In the genomic region with DNA sequence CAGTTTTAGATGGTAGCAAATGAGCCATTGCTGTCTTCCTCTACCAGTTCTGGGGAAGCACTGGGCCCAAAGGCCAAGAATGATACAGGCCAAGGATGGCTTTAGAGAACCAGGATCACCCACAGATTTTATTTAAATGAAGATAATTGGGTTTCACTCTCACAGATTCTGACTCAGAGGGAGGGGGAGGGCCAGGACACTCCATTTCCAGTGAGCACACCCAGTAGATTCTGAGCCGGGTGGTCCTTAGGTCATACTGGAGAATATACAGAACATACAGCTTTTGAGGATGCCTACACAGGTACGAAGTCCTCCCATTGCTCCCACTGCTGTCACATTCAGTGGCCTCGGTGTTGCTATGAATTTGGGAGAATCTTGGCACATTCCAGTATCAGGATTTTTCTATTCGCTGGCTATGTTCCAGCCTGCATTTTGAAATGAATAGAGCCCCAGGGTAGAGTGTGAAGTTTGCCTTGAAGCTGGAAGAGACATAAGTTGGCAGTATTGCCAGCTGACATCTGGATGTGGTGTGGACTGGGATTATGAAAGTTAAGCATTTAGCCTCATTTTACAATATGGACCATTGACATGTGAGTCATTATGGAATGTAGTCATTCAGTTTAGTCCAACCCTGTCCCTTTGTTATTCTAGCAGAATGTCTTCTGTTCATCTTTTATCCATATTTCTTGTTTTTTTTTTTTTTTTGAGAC, we compare ENCODE assay signal across 2 cellular contexts.
A peak's percentile ranks its signal among the peaks of the same experiment; 100 is the strongest.
TF ChIP-seq lines count a peak whose summit lies in the region.

No MANE protein-coding gene starts in this region.

TF ChIP-seq in IMR-90, 13 proteins besides CTCF, POLR2A, EP300 and RAD21:
- no peak for TF ChIP-seq SMC3 (IDR thresholded peaks at IDR 0.05; ENCODE audit: low read depth, low read length)
- no peak for TF ChIP-seq RCOR1 (IDR thresholded peaks at IDR 0.05; ENCODE audit: insufficient replicate concordance, low read length)
- TF ChIP-seq, protein P1, sequence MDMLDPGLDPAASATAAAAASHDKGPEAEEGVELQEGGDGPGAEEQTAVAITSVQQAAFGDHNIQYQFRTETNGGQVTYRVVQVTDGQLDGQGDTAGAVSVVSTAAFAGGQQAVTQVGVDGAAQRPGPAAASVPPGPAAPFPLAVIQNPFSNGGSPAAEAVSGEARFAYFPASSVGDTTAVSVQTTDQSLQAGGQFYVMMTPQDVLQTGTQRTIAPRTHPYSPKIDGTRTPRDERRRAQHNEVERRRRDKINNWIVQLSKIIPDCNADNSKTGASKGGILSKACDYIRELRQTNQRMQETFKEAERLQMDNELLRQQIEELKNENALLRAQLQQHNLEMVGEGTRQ (IDR thresholded peaks at IDR 0.05; ENCODE audit: low read depth, low read length): no peak
- TF ChIP-seq MXI1 (IDR thresholded peaks at IDR 0.05; ENCODE audit: borderline replicate concordance, low read depth, low read length): no peak
- no peak for TF ChIP-seq NFE2L2 (IDR thresholded peaks at IDR 0.05; ENCODE audit: low read depth, low read length)
- no peak for TF ChIP-seq MAZ (IDR thresholded peaks at IDR 0.05; ENCODE audit: borderline replicate concordance, low read depth, low read length)
- TF ChIP-seq, protein P2, sequence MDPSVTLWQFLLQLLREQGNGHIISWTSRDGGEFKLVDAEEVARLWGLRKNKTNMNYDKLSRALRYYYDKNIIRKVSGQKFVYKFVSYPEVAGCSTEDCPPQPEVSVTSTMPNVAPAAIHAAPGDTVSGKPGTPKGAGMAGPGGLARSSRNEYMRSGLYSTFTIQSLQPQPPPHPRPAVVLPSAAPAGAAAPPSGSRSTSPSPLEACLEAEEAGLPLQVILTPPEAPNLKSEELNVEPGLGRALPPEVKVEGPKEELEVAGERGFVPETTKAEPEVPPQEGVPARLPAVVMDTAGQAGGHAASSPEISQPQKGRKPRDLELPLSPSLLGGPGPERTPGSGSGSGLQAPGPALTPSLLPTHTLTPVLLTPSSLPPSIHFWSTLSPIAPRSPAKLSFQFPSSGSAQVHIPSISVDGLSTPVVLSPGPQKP (IDR thresholded peaks at IDR 0.05; ENCODE audit: borderline replicate concordance, low read depth, low read length): no peak
- TF ChIP-seq RFX5 (IDR thresholded peaks at IDR 0.05; ENCODE audit: low read depth, low read length): no peak
- no peak for TF ChIP-seq FOS (IDR thresholded peaks at IDR 0.05; ENCODE audit: low read depth, low read length)
- no peak for TF ChIP-seq CEBPB (IDR thresholded peaks at IDR 0.05; ENCODE audit: low read depth, low read length)
- TF ChIP-seq MAFK (IDR thresholded peaks at IDR 0.05; ENCODE audit: low read depth, low read length): no peak
- TF ChIP-seq BHLHE40 (IDR thresholded peaks at IDR 0.05; ENCODE audit: low read depth, low read length): no peak
- TF ChIP-seq CHD1 (IDR thresholded peaks at IDR 0.05; ENCODE audit: low read depth, low read length): no peak

TF ChIP-seq in K562, 482 proteins besides CTCF, POLR2A, EP300 and RAD21:
- TF ChIP-seq, protein P3, sequence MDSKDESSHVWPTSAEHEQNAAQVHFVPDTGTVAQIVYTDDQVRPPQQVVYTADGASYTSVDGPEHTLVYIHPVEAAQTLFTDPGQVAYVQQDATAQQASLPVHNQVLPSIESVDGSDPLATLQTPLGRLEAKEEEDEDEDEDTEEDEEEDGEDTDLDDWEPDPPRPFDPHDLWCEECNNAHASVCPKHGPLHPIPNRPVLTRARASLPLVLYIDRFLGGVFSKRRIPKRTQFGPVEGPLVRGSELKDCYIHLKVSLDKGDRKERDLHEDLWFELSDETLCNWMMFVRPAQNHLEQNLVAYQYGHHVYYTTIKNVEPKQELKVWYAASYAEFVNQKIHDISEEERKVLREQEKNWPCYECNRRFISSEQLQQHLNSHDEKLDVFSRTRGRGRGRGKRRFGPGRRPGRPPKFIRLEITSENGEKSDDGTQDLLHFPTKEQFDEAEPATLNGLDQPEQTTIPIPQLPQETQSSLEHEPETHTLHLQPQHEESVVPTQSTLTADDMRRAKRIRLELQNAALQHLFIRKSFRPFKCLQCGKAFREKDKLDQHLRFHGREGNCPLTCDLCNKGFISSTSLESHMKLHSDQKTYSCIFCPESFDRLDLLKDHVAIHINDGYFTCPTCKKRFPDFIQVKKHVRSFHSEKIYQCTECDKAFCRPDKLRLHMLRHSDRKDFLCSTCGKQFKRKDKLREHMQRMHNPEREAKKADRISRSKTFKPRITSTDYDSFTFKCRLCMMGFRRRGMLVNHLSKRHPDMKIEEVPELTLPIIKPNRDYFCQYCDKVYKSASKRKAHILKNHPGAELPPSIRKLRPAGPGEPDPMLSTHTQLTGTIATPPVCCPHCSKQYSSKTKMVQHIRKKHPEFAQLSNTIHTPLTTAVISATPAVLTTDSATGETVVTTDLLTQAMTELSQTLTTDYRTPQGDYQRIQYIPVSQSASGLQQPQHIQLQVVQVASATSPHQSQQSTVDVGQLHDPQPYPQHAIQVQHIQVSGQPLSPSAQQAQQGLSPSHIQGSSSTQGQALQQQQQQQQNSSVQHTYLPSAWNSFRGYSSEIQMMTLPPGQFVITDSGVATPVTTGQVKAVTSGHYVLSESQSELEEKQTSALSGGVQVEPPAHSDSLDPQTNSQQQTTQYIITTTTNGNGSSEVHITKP (IDR thresholded peaks at IDR 0.05; ENCODE audit: partially characterized antibody): peak; percentile 35
- TF ChIP-seq ZNF354B (CRISPR knock-in tag; IDR thresholded peaks at IDR 0.05): no peak
TF ChIP-seq in K562: peak in this region for 1.
